7 cellular contexts compared by ENCODE assay signal in the genomic region with DNA sequence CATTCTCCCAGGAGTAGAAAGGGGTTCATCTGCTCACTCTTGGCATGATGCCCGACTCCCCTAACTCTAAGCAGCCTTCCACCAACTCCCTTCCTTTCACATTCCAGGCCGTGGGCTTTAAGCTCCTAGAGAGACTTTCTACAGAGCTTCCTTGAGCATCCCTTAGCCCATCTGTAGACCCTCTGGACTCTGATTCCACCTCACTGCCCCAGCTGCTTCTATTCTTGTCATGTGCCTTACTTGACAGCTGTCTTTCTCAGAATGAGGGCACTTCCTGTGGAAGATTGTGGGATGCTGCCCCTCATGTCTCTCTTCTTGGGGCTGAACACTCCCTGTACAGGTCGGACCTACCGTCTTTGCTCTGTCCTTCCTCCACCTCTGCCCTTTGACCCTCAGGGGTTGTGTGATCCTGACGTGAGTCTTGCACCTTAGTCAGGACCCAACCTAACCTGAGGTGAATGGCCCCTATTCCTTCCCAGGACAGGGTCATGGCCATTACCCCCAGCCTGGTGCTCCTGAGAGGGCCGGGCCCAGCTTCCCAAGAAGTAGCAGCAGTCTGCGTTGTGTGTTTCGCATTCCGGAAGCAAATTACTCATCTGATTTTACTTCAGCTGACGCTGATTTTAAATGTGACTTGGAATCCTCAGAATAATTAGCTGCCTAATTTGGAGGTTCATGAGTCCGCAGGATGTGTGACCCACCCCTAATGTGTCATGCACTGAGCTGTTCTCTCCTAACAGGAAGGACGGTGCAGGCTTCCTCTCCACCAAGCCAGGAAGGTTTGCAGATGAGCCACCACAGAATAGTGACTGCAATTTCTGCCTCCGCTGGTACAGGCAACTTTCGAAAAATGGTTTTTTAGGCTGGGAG. TPM values are rescaled to one million over a fixed set of nuclear protein-coding genes. Genes with fewer than 3 reads are reported as not detected.
A peak's percentile ranks its signal among the peaks of the same experiment; 100 is the strongest.
DNase-seq lines count a peak whose midpoint lies in the region; ATAC-seq, FAIRE-seq and TF ChIP-seq lines count a peak whose summit lies in the region.

No MANE protein-coding gene starts in this region.

- H3K79me2 ChIP-seq in Loucy (ENCODE audit: insufficient read depth, low read length) = peaks cover 35% of the 10 kb centered on the region

- DNase-seq in activated CD8-positive, alpha-beta memory T cell treated with anti-CD3 and anti-CD28 coated beads for 4 hours (ENCODE audit: low read depth in 2 of 2) = peak; percentile 46 to 51
- DNase-seq in fibroblast of mammary gland (ENCODE audit: low read depth) = peak; percentile 93
- DNase-seq in stimulated activated CD8-positive, alpha-beta memory T cell treated with anti-CD3 and anti-CD28 coated beads, Interleukin-15, amount 100 ng/mL, for 48 hours (ENCODE audit: low read depth in 2 of 2) = peak; percentile 39 to 47
- no peak for DNase-seq in NCI-H1930 (lab: John Stamatoyannopoulos, UW)
- no peak for DNase-seq in frontal cortex (ENCODE audit: low spot score in 2 of 2)

- H3K4me3 ChIP-seq in Loucy (ENCODE audit: low read length, poor library complexity, severe bottlenecking) = peak overlapping the region; percentile 80
- H3K4me3 ChIP-seq in fibroblast of mammary gland (ENCODE audit: control insufficient read depth, low read depth, low read length) = no peak overlapping the region

- no peaks in the 10 kb centered on the region for H3K27me3 ChIP-seq in Loucy (ENCODE audit: insufficient read depth, low read length, poor library complexity, severe bottlenecking)

- peaks cover 57% of the 10 kb centered on the region for H3K4me1 ChIP-seq in Loucy (ENCODE audit: insufficient read depth, low read length, poor library complexity, severe bottlenecking)

- TF ChIP-seq CTCF in Loucy (conservative IDR thresholded peaks at IDR 0.05; ENCODE audit: low read length) (no peak), fibroblast of mammary gland (conservative IDR thresholded peaks at IDR 0.05; ENCODE audit: control insufficient read depth, insufficient read depth, low read depth, low read length) (no peak)

- H3K36me3 ChIP-seq in Loucy (ENCODE audit: insufficient read depth, low read length) = no peaks in the 10 kb centered on the region

- 0 out of 2 replicates have a peak, but pooled peaks cover 6% of the 10 kb centered on the region for H3F3A ChIP-seq in Loucy (ENCODE audit: low read depth)

- ATAC-seq in HG03196 (IDR thresholded peaks at IDR 0.05; ENCODE audit: unreplicated experiment) = no peak

- no peak for FAIRE-seq in frontal cortex (lab: Jason Lieb, UNC)

- H4K20me1 ChIP-seq in Loucy (ENCODE audit: insufficient read depth, low read length, poor library complexity, severe bottlenecking) = no peaks in the 10 kb centered on the region

- no peaks in the 10 kb centered on the region for H3K9me3 ChIP-seq in Loucy (ENCODE audit: insufficient read depth, low read depth, low read length)

- H2AFZ ChIP-seq in Loucy (ENCODE audit: low read length) = no peak overlapping the region

- H3K9me2 ChIP-seq in Loucy (replicated peaks; ENCODE audit: low read depth, low read length) = no peaks in the 10 kb centered on the region

- H3K4me2 ChIP-seq in Loucy (ENCODE audit: low read depth, low read length, poor library complexity, severe bottlenecking) = peak overlapping the region; percentile 87

- H3K9ac ChIP-seq in Loucy (ENCODE audit: low read depth, low read length, poor library complexity, severe bottlenecking) = peak overlapping the region; percentile 77

RNA-seq across cellular contexts. Expression of gene GALNT6, which starts 2.7 kb away (rescaled TPM):
- total RNA-seq in frontal cortex = under 0.01 TPM

RNA-seq across cellular contexts. Expression of gene SLC4A8, which starts 30.7 kb away (rescaled TPM):
- 25.3 TPM for total RNA-seq in frontal cortex

RNA-seq across cellular contexts. Expression of gene CELA1, which starts 47.4 kb away (rescaled TPM):
- total RNA-seq in frontal cortex = not detected

Comparison
In these comparisons a context has a peak if more than half of its experiments do, and no peak if none do; other contexts are left out.
1. DNase-seq: peak in activated CD8-positive, alpha-beta memory T cell treated with anti-CD3 and anti-CD28 coated beads for 4 hours (2 of 2), fibroblast of mammary gland (single experiment) and stimulated activated CD8-positive, alpha-beta memory T cell treated with anti-CD3 and anti-CD28 coated beads, Interleukin-15, amount 100 ng/mL, for 48 hours (2 of 2); none in NCI-H1930 (0 of 2) and frontal cortex (0 of 2).